ENCODE assay signal across 1 cellular context in the genomic region with DNA sequence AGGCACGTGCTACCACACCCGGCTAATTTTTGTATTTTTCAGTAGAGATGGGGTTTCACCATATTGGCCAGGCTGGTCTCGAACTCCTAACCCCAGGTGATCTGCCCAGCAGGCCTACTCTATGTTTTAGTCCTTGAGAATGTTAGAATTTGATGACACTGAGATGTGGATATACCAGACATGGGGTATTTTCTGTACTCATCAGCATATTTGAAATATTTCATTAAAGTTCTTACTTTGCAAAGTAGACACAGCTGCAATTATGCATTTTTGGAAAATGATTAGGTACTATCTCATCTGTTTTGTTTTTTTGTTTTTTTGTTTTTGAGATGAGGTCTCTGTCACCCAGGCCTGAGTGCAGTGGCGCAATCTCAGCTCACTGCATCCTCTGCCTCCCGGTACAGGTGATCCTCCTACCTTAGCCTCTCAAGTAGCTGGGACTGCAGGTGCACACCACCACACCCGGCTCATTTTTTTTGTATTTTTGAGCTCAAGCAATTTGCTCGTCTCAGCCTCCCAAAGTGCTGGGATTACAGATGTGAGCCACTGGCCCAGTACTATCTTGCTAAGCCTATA.
TF ChIP-seq lines count a peak whose summit lies in the region.

No MANE protein-coding gene starts in this region.

TF ChIP-seq in IMR-90, 13 proteins besides CTCF, POLR2A, EP300 and RAD21 (continued from another document):
- TF ChIP-seq USF2 (IDR thresholded peaks at IDR 0.05; ENCODE audit: low read depth, low read length): no peak
